ENCODE assay signal across 27 cellular contexts in genomic region chr3:178532414-178532813, GRCh38. TPM values are rescaled to one million over a fixed set of nuclear protein-coding genes. Genes with fewer than 3 reads are reported as not detected.
DNase-seq lines count a peak whose midpoint lies in the region; ATAC-seq, FAIRE-seq and TF ChIP-seq lines count a peak whose summit lies in the region.
"Had no signal": no experiment of that assay in that cellular context is flagged by ENCODE, and none has a peak within 500 bp of the region (broad histone marks: within the 10 kb centered on the region; RNA-seq: fewer than 3 reads in every experiment).

No MANE protein-coding gene starts in this region.

- no peaks in the 10 kb centered on the region for H3K36me3 Mint-ChIP-seq in CD8-positive, alpha-beta memory T cell
- H3K36me3 Mint-ChIP-seq: CD4-positive, CD25-positive, alpha-beta regulatory T cell; neural progenitor cell had no signal

- POLR2A ChIA-PET in PC-3 (lab: Charles Lee; ENCODE audit: unreplicated experiment), result no interaction called here
- POLR2A ChIA-PET in CD8-positive, alpha-beta memory T cell (lab: Charles Lee), result no interaction called here

- no peak overlapping the region for H3K9ac ChIP-seq in PC-3 (ENCODE audit: low read length)
- H3K9ac ChIP-seq: neural progenitor cell had no signal

- CTCF ChIA-PET in PC-3 (lab: Charles Lee), result no interaction called here
- CTCF ChIA-PET in CD8-positive, alpha-beta memory T cell (lab: Charles Lee), result no interaction called here

- DNase-seq in PC-3 (peak; percentile 10), LoVo (ENCODE audit: low spot score) (no peak), left lobe of liver (ENCODE audit: low spot score) (no peak)
- no peak for DNase-seq in CD8-positive, alpha-beta memory T cell
- DNase-seq: activated CD4-positive, alpha-beta T cell treated with anti-CD3 and anti-CD28 coated beads, Interleukin-2, amount 50 U/mL, for 1 hour; activated naive CD4-positive, alpha-beta T cell treated with anti-CD3 and anti-CD28 coated beads for 36 hours; amygdala; CD4-positive, CD25-positive, alpha-beta regulatory T cell; central memory CD4-positive, alpha-beta T cell; head of caudate nucleus; KG1; mammary epithelial cell; NCI-H2029; OCI-M1; Right ventricle myocardium superior; T1000; thyroid gland had no signal

- TF ChIP-seq CTCF in PC-3 (conservative IDR thresholded peaks at IDR 0.05; ENCODE audit: low read depth, low read length), result no peak

- H3K27ac Mint-ChIP-seq in CD8-positive, alpha-beta memory T cell, result no peak overlapping the region
- H3K27ac Mint-ChIP-seq: activated naive CD4-positive, alpha-beta T cell treated with anti-CD3 and anti-CD28 coated beads for 36 hours; dendritic cell treated with granulocyte-macrophage colony-stimulating factor and Interleukin-4, amounts not matched to agents 40 ng/mL and 50 ng/mL, for 4 days; neural progenitor cell; stimulated activated naive CD8-positive, alpha-beta T cell treated with anti-CD3 and anti-CD28 coated beads, Interleukin-15, Interleukin-2, amounts not matched to agents 100 ng/mL and 50 ng/mL, for 24 hours had no signal

- no peak overlapping the region for H2AFZ ChIP-seq in PC-3 (ENCODE audit: low read length)

- no peak overlapping the region for H3K4me3 ChIP-seq in PC-3 (ENCODE audit: low read length)
- H3K4me3 ChIP-seq in CD8-positive, alpha-beta memory T cell (ENCODE audit: low read length), result no peak overlapping the region
- H3K4me3 ChIP-seq: neural progenitor cell, thyroid gland had no signal

- peak; percentile 30 for FAIRE-seq in islet of Langerhans (lab: Jason Lieb, UNC)
- FAIRE-seq: G401.6 had no signal

- peaks cover 0 to 8% (median 4%) of the 10 kb centered on the region in 5 donors for H3K9me3 Mint-ChIP-seq in CD8-positive, alpha-beta memory T cell
- H3K9me3 Mint-ChIP-seq: neural progenitor cell had no signal

- no peak overlapping the region for H3K4me2 ChIP-seq in PC-3 (ENCODE audit: low read length)
- H3K4me2 ChIP-seq: neural progenitor cell had no signal

- no peaks in the 10 kb centered on the region for H3K9me2 ChIP-seq in PC-3 (replicated peaks; ENCODE audit: low read length)

- no peaks in the 10 kb centered on the region for H3F3A ChIP-seq in PC-3 (ENCODE audit: low read length, unreplicated experiment)

- H3K27me3 Mint-ChIP-seq in CD8-positive, alpha-beta memory T cell, result peaks cover 14 to 20% of the 10 kb centered on the region in 2 donors

- H3K27me3 ChIP-seq in PC-3 (ENCODE audit: low read length), result peaks cover 66% of the 10 kb centered on the region
- H3K27me3 ChIP-seq in CD8-positive, alpha-beta memory T cell (ENCODE audit: insufficient read depth, low read length, poor library complexity, severe bottlenecking), result no peaks in the 10 kb centered on the region
- H3K27me3 ChIP-seq: thyroid gland had no signal

- H3K36me3 ChIP-seq in PC-3 (ENCODE audit: low read depth, low read length), result no peaks in the 10 kb centered on the region
- no peaks in the 10 kb centered on the region for H3K36me3 ChIP-seq in CD8-positive, alpha-beta memory T cell (ENCODE audit: insufficient read depth, low read length)
- H3K36me3 ChIP-seq: neural progenitor cell, thyroid gland had no signal

- no peak overlapping the region for H3K4me3 Mint-ChIP-seq in CD8-positive, alpha-beta memory T cell
- H3K4me3 Mint-ChIP-seq: activated naive CD4-positive, alpha-beta T cell treated with anti-CD3 and anti-CD28 coated beads for 36 hours; CD4-positive, CD25-positive, alpha-beta regulatory T cell; dendritic cell treated with granulocyte-macrophage colony-stimulating factor and Interleukin-4, amounts not matched to agents 40 ng/mL and 50 ng/mL, for 4 days; neural progenitor cell; stimulated activated naive CD8-positive, alpha-beta T cell treated with anti-CD3 and anti-CD28 coated beads, Interleukin-15, Interleukin-2, amounts not matched to agents 100 ng/mL and 50 ng/mL, for 24 hours had no signal

- H3K79me2 ChIP-seq in PC-3 (ENCODE audit: low read length), result no peaks in the 10 kb centered on the region

- no TSS peak for BruUV-seq in PC-3 (replicated peaks; lab: Mats Ljungman, UMichigan)

- no peaks in the 10 kb centered on the region for H3K9me3 ChIP-seq in PC-3 (ENCODE audit: low read length)
- H3K9me3 ChIP-seq in CD8-positive, alpha-beta memory T cell (ENCODE audit: low read length), result no peaks in the 10 kb centered on the region
- H3K9me3 ChIP-seq: thyroid gland had no signal

- no peaks in the 10 kb centered on the region for H4K20me1 ChIP-seq in PC-3 (ENCODE audit: low read length)

- intact Hi-C loops in PC-3 (cut with micrococcal nuclease), result loop anchor here (10.0 kb wide), 1 partner anchor 432 kb away; no protein-coding TSS in a partner anchor

- H3K4me1 Mint-ChIP-seq in CD8-positive, alpha-beta memory T cell, result peaks cover 5 to 12% (median 8%) of the 10 kb centered on the region in 3 donors

- ATAC-seq in GM18867 (IDR thresholded peaks at IDR 0.05; ENCODE audit: unreplicated experiment) (peak; percentile 48), GM21529 (IDR thresholded peaks at IDR 0.05; ENCODE audit: unreplicated experiment) (peak; percentile 39), PC-3 (no peak; the same call in 1 of the 2 replicates), left lobe of liver (no peak)
- ATAC-seq: HCT116, sciatic nerve had no signal

- H3K27ac ChIP-seq in PC-3 (ENCODE audit: low read length), result no peak overlapping the region
- no peak overlapping the region for H3K27ac ChIP-seq in CD8-positive, alpha-beta memory T cell (ENCODE audit: low read depth, low read length)
- H3K27ac ChIP-seq: neural progenitor cell, thyroid gland had no signal

- no peaks in the 10 kb centered on the region for H3K4me1 ChIP-seq in PC-3 (ENCODE audit: insufficient read depth, low read length)
- H3K4me1 ChIP-seq in CD8-positive, alpha-beta memory T cell (ENCODE audit: insufficient read depth, low read length), result no peaks in the 10 kb centered on the region

RNA-seq across cellular contexts. Expression of gene KCNMB2, which starts 3.8 kb away (rescaled TPM):
- not detected in 2 replicates for total RNA-seq in PC-3 (2014; rRNA removed)
- not detected for total RNA-seq in CD8-positive, alpha-beta memory T cell
- polyA plus RNA-seq in CD8-positive, alpha-beta memory T cell, result not detected
- total RNA-seq in left lobe of liver, result not detected
- total RNA-seq: activated naive CD4-positive, alpha-beta T cell treated with anti-CD3 and anti-CD28 coated beads for 36 hours; CD4-positive, CD25-positive, alpha-beta regulatory T cell; HT1080; mammary epithelial cell; sciatic nerve had no signal
- polyA plus RNA-seq: CD4-positive, CD25-positive, alpha-beta regulatory T cell; mammary epithelial cell had no signal

Comparison
In these comparisons a context has a peak if more than half of its experiments do, and no peak if none do; other contexts are left out.
1. ATAC-seq: peak in GM18867 (single experiment) and GM21529 (single experiment); none in PC-3 (single experiment) and left lobe of liver (single experiment).